Comparison of ENCODE assay signal across 1 cellular context in the genomic region with DNA sequence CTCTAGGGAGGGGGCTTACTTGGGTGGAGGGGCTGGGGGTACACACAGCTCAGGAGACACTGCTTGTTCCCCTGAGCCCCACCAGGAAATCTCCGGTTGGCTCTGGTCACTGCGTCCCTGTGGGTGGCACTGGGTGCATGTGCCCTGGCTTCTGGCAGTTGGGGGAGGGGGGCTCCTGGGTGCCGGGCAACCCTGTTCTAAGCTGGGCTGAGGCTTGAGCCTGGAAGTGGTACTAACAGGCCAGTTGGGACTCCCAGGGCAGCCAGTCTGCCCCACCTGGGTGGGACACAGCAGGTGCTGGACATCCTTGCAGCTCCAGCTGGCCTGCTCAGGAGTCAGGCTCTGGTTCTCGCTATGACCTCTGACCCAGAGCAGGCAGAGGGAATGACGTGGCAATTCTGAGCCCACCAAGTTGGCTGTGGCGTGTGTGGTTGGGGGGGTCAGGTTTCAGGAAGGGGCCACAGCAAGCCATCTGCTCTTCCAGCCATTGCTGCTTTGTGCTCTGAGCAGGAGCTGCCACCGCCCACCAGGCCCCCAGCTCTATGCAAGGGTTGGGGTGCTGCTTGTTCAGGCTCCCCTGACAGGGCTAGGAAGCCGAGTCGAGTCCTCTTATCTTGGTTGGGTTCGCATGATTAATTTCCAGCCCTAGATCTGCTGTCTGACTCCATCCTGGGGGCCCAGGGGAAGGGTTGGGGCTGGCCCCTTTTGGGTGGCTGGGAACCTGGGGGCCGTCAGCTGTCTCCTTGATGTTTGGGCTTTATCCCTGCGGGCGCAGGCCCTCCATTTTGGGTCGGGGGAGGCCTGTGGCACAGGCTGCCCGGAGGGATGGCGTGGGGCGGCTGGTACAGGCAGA.
TF ChIP-seq lines count a peak whose summit lies in the region.

No MANE protein-coding gene starts in this region.

TF ChIP-seq in HepG2, 621 proteins besides CTCF, POLR2A, EP300 and RAD21 (continued from another document and continues in another):
- no peak for TF ChIP-seq PAXIP1 (CRISPR knock-in tag; conservative IDR thresholded peaks at IDR 0.05)
- peak; percentile 66 for TF ChIP-seq SP4 (CRISPR knock-in tag; IDR thresholded peaks at IDR 0.05)
- peak; percentile 44; the same call in 1 of the 2 replicates for TF ChIP-seq ARNT2 (CRISPR knock-in tag; IDR thresholded peaks at IDR 0.05; ENCODE audit: low read depth)
- TF ChIP-seq ZNF883 (CRISPR knock-in tag; IDR thresholded peaks at IDR 0.05; ENCODE audit: not compliant biosample characterization), result peak; percentile 25
- TF ChIP-seq ISL2 (CRISPR knock-in tag; IDR thresholded peaks at IDR 0.05), result 0 out of 2 replicates have a peak, but pooled peaks have one; percentile 8
- peak; percentile 84; the same call in 1 of the 2 replicates for TF ChIP-seq ZFP91 (CRISPR knock-in tag; IDR thresholded peaks at IDR 0.05; ENCODE audit: borderline replicate concordance)
- peak; percentile 77 for TF ChIP-seq FOSL2 (CRISPR knock-in tag; IDR thresholded peaks at IDR 0.05)
- 0 out of 2 replicates have a peak, but pooled peaks have one; percentile 89 for TF ChIP-seq SNAI1 (CRISPR knock-in tag; IDR thresholded peaks at IDR 0.05; ENCODE audit: borderline replicate concordance)
- peak; percentile 76 for TF ChIP-seq ZNF891 (CRISPR knock-in tag; IDR thresholded peaks at IDR 0.05)
- TF ChIP-seq RARA (CRISPR knock-in tag; IDR thresholded peaks at IDR 0.05), result peak; percentile 22; the same call in 1 of the 2 replicates
- no peak for TF ChIP-seq JUN (CRISPR knock-in tag; IDR thresholded peaks at IDR 0.05)
- peak; percentile 30; the same call in 1 of the 2 replicates for TF ChIP-seq PAF1 (CRISPR knock-in tag; IDR thresholded peaks at IDR 0.05)
- TF ChIP-seq POGZ (CRISPR knock-in tag; IDR thresholded peaks at IDR 0.05), result peak; percentile 71
- TF ChIP-seq ZNF12 (CRISPR knock-in tag; IDR thresholded peaks at IDR 0.05), result peak; percentile 84
- TF ChIP-seq POLR2G (IDR thresholded peaks at IDR 0.05; ENCODE audit: low read depth, low read length), result peak; percentile 61
- TF ChIP-seq ZNF567 (CRISPR knock-in tag; IDR thresholded peaks at IDR 0.05; ENCODE audit: borderline replicate concordance), result 0 out of 2 replicates have a peak, but pooled peaks have one; percentile 14
- TF ChIP-seq ZEB1 (IDR thresholded peaks at IDR 0.05; ENCODE audit: insufficient replicate concordance, low read depth), result peak; percentile 17
- TF ChIP-seq, protein P1, sequence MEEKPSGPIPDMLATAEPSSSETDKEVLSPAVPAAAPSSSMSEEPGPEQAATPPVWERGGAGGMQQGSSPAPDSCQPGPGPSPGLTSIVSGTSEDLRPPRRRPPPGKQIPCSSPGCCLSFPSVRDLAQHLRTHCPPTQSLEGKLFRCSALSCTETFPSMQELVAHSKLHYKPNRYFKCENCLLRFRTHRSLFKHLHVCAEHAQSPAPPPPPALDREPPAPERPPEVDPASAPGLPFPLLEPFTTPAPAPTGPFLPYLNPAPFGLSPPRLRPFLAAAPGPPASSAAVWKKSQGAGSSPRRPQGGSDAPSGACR (CRISPR knock-in tag; IDR thresholded peaks at IDR 0.05), result peak; percentile 97
- TF ChIP-seq MAX (IDR thresholded peaks at IDR 0.05), result no peak; the same call in none of the 2 replicates
- TF ChIP-seq GTF3A (CRISPR knock-in tag; conservative IDR thresholded peaks at IDR 0.05), result no peak
- 0 out of 2 replicates have a peak, but pooled peaks have one; percentile 24 for TF ChIP-seq ZNF337 (CRISPR knock-in tag; IDR thresholded peaks at IDR 0.05; ENCODE audit: borderline replicate concordance, low read depth)
- peak; percentile 83 for TF ChIP-seq ZNF350 (CRISPR knock-in tag; IDR thresholded peaks at IDR 0.05; ENCODE audit: borderline replicate concordance, low read depth)
- TF ChIP-seq SAP130 (CRISPR knock-in tag; IDR thresholded peaks at IDR 0.05; ENCODE audit: low read depth), result peak; percentile 38
- TF ChIP-seq KDM5B (CRISPR knock-in tag; IDR thresholded peaks at IDR 0.05; ENCODE audit: borderline replicate concordance), result peak; percentile 92
- no peak for TF ChIP-seq TOE1 (CRISPR knock-in tag; IDR thresholded peaks at IDR 0.05)
- 0 out of 2 replicates have a peak, but pooled peaks have one; percentile 68 for TF ChIP-seq ZBTB37 (CRISPR knock-in tag; IDR thresholded peaks at IDR 0.05)
- TF ChIP-seq HOXD1 (CRISPR knock-in tag; IDR thresholded peaks at IDR 0.05), result no peak; the same call in 1 of the 2 replicates
- TF ChIP-seq XBP1 (CRISPR knock-in tag; IDR thresholded peaks at IDR 0.05), result peak; percentile 48; the same call in 1 of the 2 replicates
- TF ChIP-seq ZNF768 (CRISPR knock-in tag; IDR thresholded peaks at IDR 0.05), result peak; percentile 6
- TF ChIP-seq IKZF1 (IDR thresholded peaks at IDR 0.05), result no peak
- peak; percentile 28; the same call in 1 of the 2 replicates for TF ChIP-seq PRDM4 (CRISPR knock-in tag; IDR thresholded peaks at IDR 0.05; ENCODE audit: borderline replicate concordance)
- TF ChIP-seq RFXANK (CRISPR knock-in tag; IDR thresholded peaks at IDR 0.05), result 0 out of 2 replicates have a peak, but pooled peaks have one; percentile 25
- no peak for TF ChIP-seq BCL6 (CRISPR knock-in tag; IDR thresholded peaks at IDR 0.05)
- TF ChIP-seq ZMYM4 (CRISPR knock-in tag; IDR thresholded peaks at IDR 0.05), result peak; percentile 72; the same call in 1 of the 2 replicates
- no peak for TF ChIP-seq PTBP1 (IDR thresholded peaks at IDR 0.05; ENCODE audit: low read depth, low read length, poor library complexity, severe bottlenecking)
- peak; percentile 96 for TF ChIP-seq PPARG (CRISPR knock-in tag; conservative IDR thresholded peaks at IDR 0.05)
- peak; percentile 84 for TF ChIP-seq CREB1 (IDR thresholded peaks at IDR 0.05)
- TF ChIP-seq CREB1 (CRISPR knock-in tag; IDR thresholded peaks at IDR 0.05), result no peak
- TF ChIP-seq ARID2 (CRISPR knock-in tag; IDR thresholded peaks at IDR 0.05; ENCODE audit: borderline replicate concordance), result 0 out of 2 replicates have a peak, but pooled peaks have one; percentile 22
- TF ChIP-seq MYNN (CRISPR knock-in tag; IDR thresholded peaks at IDR 0.05; ENCODE audit: low read depth), result peak; percentile 67; the same call in 1 of the 2 replicates
- peak; percentile 98 for TF ChIP-seq HNRNPL (IDR thresholded peaks at IDR 0.05; ENCODE audit: low read depth, low read length)
- TF ChIP-seq HNF1B (CRISPR knock-in tag; IDR thresholded peaks at IDR 0.05), result no peak
- TF ChIP-seq HMG20B (CRISPR knock-in tag; conservative IDR thresholded peaks at IDR 0.05), result no peak
- peak; percentile 73; the same call in 1 of the 2 replicates for TF ChIP-seq ZNF703 (CRISPR knock-in tag; IDR thresholded peaks at IDR 0.05; ENCODE audit: borderline replicate concordance)
- TF ChIP-seq ZNF235 (CRISPR knock-in tag; IDR thresholded peaks at IDR 0.05; ENCODE audit: borderline replicate concordance), result peak; percentile 98
- no peak for TF ChIP-seq KAT8 (CRISPR knock-in tag; IDR thresholded peaks at IDR 0.05)
- no peak for TF ChIP-seq HOXA9 (CRISPR knock-in tag; IDR thresholded peaks at IDR 0.05; ENCODE audit: borderline replicate concordance)
- 0 out of 2 replicates have a peak, but pooled peaks have one; percentile 15 for TF ChIP-seq NR3C1 (CRISPR knock-in tag; IDR thresholded peaks at IDR 0.05)
- peak; percentile 26 for TF ChIP-seq HNRNPLL (IDR thresholded peaks at IDR 0.05; ENCODE audit: low read depth, low read length, poor library complexity, severe bottlenecking)
- TF ChIP-seq ZNF546 (CRISPR knock-in tag; conservative IDR thresholded peaks at IDR 0.05), result peak; percentile 41; the same call in 1 of the 2 replicates
- TF ChIP-seq TP53 (CRISPR knock-in tag; conservative IDR thresholded peaks at IDR 0.05), result 0 out of 2 replicates have a peak, but pooled peaks have one; percentile 4
